Comparison of ENCODE assay signal across 1 cellular context in genomic region chr5:151238303-151238741, GRCh38.
TF ChIP-seq lines count a peak whose summit lies in the region.

No MANE protein-coding gene starts in this region.

TF ChIP-seq in K562, 482 proteins besides CTCF, POLR2A, EP300 and RAD21 (continued from another document):
- TF ChIP-seq MYBL2 (IDR thresholded peaks at IDR 0.05; ENCODE audit: low read depth) (no peak), MYBL2 (CRISPR knock-in tag; IDR thresholded peaks at IDR 0.05; ENCODE audit: borderline replicate concordance) (no peak), CUX1 (CRISPR knock-in tag; IDR thresholded peaks at IDR 0.05) (no peak), PRDM10 (IDR thresholded peaks at IDR 0.05; ENCODE audit: partially characterized antibody) (peak; percentile 79), ZZZ3 (IDR thresholded peaks at IDR 0.05) (no peak), ZBTB8A (IDR thresholded peaks at IDR 0.05; ENCODE audit: partially characterized antibody) (no peak), ETS1 (conservative IDR thresholded peaks at IDR 0.05; ENCODE audit: control insufficient read depth, low read depth, low read length) (no peak), DDX20 (tag; IDR thresholded peaks at IDR 0.05; ENCODE audit: low read depth) (no peak), BRD9 (IDR thresholded peaks at IDR 0.05; ENCODE audit: low read depth, partially characterized antibody) (no peak), MEF2D (tag; conservative IDR thresholded peaks at IDR 0.05; ENCODE audit: low read depth) (0 out of 2 replicates have a peak, but pooled peaks have one; percentile 55), GABPB2 (CRISPR knock-in tag; conservative IDR thresholded peaks at IDR 0.05) (no peak), ZBTB5 (IDR thresholded peaks at IDR 0.05) (no peak)
- TF ChIP-seq, protein P1, sequence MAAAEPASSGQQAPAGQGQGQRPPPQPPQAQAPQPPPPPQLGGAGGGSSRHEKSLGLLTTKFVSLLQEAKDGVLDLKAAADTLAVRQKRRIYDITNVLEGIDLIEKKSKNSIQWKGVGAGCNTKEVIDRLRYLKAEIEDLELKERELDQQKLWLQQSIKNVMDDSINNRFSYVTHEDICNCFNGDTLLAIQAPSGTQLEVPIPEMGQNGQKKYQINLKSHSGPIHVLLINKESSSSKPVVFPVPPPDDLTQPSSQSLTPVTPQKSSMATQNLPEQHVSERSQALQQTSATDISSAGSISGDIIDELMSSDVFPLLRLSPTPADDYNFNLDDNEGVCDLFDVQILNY (CRISPR knock-in tag; IDR thresholded peaks at IDR 0.05), result no peak
